In genomic region chr13:110774490-110774889, GRCh38 we compare ENCODE assay signal across 24 cellular contexts.
"Had no signal": no experiment of that assay in that cellular context is flagged by ENCODE, and none has a peak within 500 bp of the region (broad histone marks: within the 10 kb centered on the region; RNA-seq: fewer than 3 reads in every experiment).

No MANE protein-coding gene starts in this region.

- H3K9me3 ChIP-seq: colonic mucosa, esophagus squamous epithelium, gastrocnemius medialis, gastroesophageal sphincter, heart left ventricle, heart right ventricle had no signal

- H3K4me3 ChIP-seq: colonic mucosa, coronary artery, dorsolateral prefrontal cortex, esophagus squamous epithelium, gastrocnemius medialis, gastroesophageal sphincter, heart left ventricle, heart right ventricle had no signal

- H3K4me1 Mint-ChIP-seq: endodermal cell had no signal

- H3K27ac Mint-ChIP-seq: dendritic cell treated with granulocyte-macrophage colony-stimulating factor and Interleukin-4, amounts not matched to agents 40 ng/mL and 50 ng/mL, for 4 days; effector memory CD8-positive, alpha-beta T cell; endodermal cell had no signal

- H3K27me3 ChIP-seq: colonic mucosa, dorsolateral prefrontal cortex, esophagus squamous epithelium, gastrocnemius medialis had no signal

- H3K9me3 Mint-ChIP-seq: dendritic cell treated with granulocyte-macrophage colony-stimulating factor and Interleukin-4, amounts not matched to agents 40 ng/mL and 50 ng/mL, for 4 days; effector memory CD8-positive, alpha-beta T cell; endodermal cell had no signal

- H3K36me3 ChIP-seq: colonic mucosa, esophagus squamous epithelium, gastrocnemius medialis, gastroesophageal sphincter, heart left ventricle, heart right ventricle had no signal

- H3K27ac ChIP-seq: colonic mucosa, coronary artery, dorsolateral prefrontal cortex, epithelial cell of prostate, esophagus squamous epithelium, foreskin keratinocyte, gastrocnemius medialis, gastroesophageal sphincter, heart left ventricle, heart right ventricle had no signal

- H3K4me1 ChIP-seq: colonic mucosa, esophagus squamous epithelium, foreskin keratinocyte, gastrocnemius medialis, gastroesophageal sphincter had no signal

- H3K4me3 Mint-ChIP-seq: dendritic cell treated with granulocyte-macrophage colony-stimulating factor and Interleukin-4, amounts not matched to agents 40 ng/mL and 50 ng/mL, for 4 days; effector memory CD8-positive, alpha-beta T cell; endodermal cell had no signal

- DNase-seq: colonic mucosa; cortex of kidney; dermis blood vessel endothelial cell; dorsolateral prefrontal cortex; effector CD4-positive, alpha-beta T cell; effector CD8-positive, alpha-beta T cell; effector memory CD4-positive, alpha-beta T cell; effector memory CD8-positive, alpha-beta T cell; endodermal cell; erythroblast; esophagus squamous epithelium; foreskin fibroblast; foreskin keratinocyte; foreskin melanocyte; gastrocnemius medialis; glutamatergic neuron; head of caudate nucleus; heart left ventricle; heart right ventricle had no signal

- ATAC-seq: effector memory CD8-positive, alpha-beta T cell; esophagus mucosa; foreskin keratinocyte; gastrocnemius medialis; gastroesophageal sphincter; heart left ventricle; heart right ventricle had no signal
